8 cellular contexts compared by ENCODE assay signal in the genomic region with DNA sequence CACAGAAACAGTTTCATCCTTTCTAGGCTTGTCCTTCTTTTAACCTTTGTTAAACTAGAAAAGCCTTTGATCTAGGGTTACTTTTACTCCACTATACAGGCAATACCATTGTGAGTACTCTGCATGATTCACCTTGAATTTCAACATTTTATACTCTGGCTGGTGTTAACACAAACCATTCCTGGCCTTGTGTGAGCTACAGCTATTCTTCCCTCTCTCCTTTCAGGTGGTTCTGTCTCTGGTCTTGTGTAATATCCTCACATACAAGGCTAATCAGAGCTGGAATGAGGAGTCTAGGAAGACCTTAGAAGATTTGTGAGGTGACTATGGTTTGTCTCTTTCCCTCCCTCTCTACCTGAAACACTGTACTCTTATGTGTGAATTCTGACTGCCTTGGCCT.
"Had no signal": no experiment of that assay in that cellular context is flagged by ENCODE, and none has a peak within 500 bp of the region (broad histone marks: within the 10 kb centered on the region; RNA-seq: fewer than 3 reads in every experiment).

No MANE protein-coding gene starts in this region.

- H3K9me3 ChIP-seq: HAP-1 had no signal

- ATAC-seq: HCT116, HepG2 had no signal

- H3K9ac ChIP-seq: GM23248 had no signal

- H3K27ac ChIP-seq: GM23248, HL-60 had no signal

- H3K4me3 ChIP-seq: GM23248, HAP-1 had no signal

- DNase-seq: GM23248, GOT3, H7, HFFc6 had no signal

- H3K36me3 ChIP-seq: HAP-1 had no signal

- H2AFZ ChIP-seq: GM23248 had no signal

- H3K4me1 ChIP-seq: HAP-1 had no signal
